ENCODE assay signal across 1 cellular context in the genomic region with DNA sequence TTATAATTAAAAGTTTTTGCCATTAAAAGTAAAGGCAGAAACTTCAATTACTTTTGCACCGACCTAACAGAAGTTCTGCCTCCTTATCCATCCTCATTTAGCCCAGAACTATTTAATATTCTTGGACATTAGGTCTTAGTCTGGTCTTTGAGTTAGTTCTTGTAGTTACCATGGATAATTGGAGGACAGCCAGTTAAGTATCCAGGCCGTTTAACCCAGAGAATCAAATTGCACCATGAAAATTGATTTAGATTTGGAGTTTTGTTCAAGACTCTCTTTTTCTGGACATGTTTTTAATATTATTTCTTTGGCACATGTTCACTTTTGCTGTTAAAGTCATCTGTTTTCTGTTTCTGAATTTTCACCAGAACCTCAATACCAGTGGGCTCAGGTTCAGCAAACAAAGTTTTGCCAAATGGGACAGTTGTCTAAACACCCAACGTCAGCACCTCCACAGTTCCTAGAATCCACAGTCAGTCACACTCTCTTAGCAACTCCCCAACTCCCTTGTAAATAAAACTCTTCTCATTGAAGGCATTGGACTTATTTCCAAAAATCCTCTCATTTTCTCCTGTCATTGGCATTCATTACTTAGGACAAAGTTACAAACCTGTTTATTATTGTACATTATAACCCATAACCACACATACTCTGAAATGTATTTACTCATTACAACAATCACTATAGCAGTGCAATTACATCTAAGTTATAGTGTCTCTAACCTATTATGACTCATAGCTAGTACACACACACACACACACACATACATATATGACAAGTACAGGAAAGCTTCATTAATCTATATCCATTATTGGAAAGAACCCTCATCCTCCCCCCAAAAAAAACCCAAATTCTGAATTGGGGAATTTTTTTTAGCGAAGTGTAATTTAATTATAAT.
TF ChIP-seq lines count a peak whose summit lies in the region.

No MANE protein-coding gene starts in this region.

TF ChIP-seq in H1, 55 proteins besides CTCF, POLR2A, EP300 and RAD21 (continued from another document):
- TF ChIP-seq, protein P1, sequence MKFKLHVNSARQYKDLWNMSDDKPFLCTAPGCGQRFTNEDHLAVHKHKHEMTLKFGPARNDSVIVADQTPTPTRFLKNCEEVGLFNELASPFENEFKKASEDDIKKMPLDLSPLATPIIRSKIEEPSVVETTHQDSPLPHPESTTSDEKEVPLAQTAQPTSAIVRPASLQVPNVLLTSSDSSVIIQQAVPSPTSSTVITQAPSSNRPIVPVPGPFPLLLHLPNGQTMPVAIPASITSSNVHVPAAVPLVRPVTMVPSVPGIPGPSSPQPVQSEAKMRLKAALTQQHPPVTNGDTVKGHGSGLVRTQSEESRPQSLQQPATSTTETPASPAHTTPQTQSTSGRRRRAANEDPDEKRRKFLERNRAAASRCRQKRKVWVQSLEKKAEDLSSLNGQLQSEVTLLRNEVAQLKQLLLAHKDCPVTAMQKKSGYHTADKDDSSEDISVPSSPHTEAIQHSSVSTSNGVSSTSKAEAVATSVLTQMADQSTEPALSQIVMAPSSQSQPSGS (IDR thresholded peaks at IDR 0.05; ENCODE audit: low read length) = no peak
- TF ChIP-seq NRF1 (IDR thresholded peaks at IDR 0.05; ENCODE audit: low read depth, low read length) (no peak), YY1 (IDR thresholded peaks at IDR 0.05; ENCODE audit: low read depth, low read length) (no peak), SP4 (IDR thresholded peaks at IDR 0.05; ENCODE audit: low read length) (no peak), RFX5 (IDR thresholded peaks at IDR 0.05; ENCODE audit: borderline replicate concordance, low read depth, low read length) (no peak), CHD1 (IDR thresholded peaks at IDR 0.05; ENCODE audit: low read depth, low read length) (no peak), BACH1 (IDR thresholded peaks at IDR 0.05; ENCODE audit: low read length) (no peak), JUN (IDR thresholded peaks at IDR 0.05; ENCODE audit: low read depth, low read length) (no peak), SUZ12 (IDR thresholded peaks at IDR 0.05; ENCODE audit: low read length) (no peak), GABPA (IDR thresholded peaks at IDR 0.05; ENCODE audit: borderline replicate concordance, insufficient read depth, low read length) (no peak), POU5F1 (IDR thresholded peaks at IDR 0.05; ENCODE audit: low read depth, low read length) (no peak), RNF2 (IDR thresholded peaks at IDR 0.05; ENCODE audit: borderline replicate concordance, low read depth, low read length, missing control alignments, poor library complexity, severe bottlenecking) (no peak), ASH2L (IDR thresholded peaks at IDR 0.05; ENCODE audit: low read length) (no peak)
- TF ChIP-seq, protein P2, sequence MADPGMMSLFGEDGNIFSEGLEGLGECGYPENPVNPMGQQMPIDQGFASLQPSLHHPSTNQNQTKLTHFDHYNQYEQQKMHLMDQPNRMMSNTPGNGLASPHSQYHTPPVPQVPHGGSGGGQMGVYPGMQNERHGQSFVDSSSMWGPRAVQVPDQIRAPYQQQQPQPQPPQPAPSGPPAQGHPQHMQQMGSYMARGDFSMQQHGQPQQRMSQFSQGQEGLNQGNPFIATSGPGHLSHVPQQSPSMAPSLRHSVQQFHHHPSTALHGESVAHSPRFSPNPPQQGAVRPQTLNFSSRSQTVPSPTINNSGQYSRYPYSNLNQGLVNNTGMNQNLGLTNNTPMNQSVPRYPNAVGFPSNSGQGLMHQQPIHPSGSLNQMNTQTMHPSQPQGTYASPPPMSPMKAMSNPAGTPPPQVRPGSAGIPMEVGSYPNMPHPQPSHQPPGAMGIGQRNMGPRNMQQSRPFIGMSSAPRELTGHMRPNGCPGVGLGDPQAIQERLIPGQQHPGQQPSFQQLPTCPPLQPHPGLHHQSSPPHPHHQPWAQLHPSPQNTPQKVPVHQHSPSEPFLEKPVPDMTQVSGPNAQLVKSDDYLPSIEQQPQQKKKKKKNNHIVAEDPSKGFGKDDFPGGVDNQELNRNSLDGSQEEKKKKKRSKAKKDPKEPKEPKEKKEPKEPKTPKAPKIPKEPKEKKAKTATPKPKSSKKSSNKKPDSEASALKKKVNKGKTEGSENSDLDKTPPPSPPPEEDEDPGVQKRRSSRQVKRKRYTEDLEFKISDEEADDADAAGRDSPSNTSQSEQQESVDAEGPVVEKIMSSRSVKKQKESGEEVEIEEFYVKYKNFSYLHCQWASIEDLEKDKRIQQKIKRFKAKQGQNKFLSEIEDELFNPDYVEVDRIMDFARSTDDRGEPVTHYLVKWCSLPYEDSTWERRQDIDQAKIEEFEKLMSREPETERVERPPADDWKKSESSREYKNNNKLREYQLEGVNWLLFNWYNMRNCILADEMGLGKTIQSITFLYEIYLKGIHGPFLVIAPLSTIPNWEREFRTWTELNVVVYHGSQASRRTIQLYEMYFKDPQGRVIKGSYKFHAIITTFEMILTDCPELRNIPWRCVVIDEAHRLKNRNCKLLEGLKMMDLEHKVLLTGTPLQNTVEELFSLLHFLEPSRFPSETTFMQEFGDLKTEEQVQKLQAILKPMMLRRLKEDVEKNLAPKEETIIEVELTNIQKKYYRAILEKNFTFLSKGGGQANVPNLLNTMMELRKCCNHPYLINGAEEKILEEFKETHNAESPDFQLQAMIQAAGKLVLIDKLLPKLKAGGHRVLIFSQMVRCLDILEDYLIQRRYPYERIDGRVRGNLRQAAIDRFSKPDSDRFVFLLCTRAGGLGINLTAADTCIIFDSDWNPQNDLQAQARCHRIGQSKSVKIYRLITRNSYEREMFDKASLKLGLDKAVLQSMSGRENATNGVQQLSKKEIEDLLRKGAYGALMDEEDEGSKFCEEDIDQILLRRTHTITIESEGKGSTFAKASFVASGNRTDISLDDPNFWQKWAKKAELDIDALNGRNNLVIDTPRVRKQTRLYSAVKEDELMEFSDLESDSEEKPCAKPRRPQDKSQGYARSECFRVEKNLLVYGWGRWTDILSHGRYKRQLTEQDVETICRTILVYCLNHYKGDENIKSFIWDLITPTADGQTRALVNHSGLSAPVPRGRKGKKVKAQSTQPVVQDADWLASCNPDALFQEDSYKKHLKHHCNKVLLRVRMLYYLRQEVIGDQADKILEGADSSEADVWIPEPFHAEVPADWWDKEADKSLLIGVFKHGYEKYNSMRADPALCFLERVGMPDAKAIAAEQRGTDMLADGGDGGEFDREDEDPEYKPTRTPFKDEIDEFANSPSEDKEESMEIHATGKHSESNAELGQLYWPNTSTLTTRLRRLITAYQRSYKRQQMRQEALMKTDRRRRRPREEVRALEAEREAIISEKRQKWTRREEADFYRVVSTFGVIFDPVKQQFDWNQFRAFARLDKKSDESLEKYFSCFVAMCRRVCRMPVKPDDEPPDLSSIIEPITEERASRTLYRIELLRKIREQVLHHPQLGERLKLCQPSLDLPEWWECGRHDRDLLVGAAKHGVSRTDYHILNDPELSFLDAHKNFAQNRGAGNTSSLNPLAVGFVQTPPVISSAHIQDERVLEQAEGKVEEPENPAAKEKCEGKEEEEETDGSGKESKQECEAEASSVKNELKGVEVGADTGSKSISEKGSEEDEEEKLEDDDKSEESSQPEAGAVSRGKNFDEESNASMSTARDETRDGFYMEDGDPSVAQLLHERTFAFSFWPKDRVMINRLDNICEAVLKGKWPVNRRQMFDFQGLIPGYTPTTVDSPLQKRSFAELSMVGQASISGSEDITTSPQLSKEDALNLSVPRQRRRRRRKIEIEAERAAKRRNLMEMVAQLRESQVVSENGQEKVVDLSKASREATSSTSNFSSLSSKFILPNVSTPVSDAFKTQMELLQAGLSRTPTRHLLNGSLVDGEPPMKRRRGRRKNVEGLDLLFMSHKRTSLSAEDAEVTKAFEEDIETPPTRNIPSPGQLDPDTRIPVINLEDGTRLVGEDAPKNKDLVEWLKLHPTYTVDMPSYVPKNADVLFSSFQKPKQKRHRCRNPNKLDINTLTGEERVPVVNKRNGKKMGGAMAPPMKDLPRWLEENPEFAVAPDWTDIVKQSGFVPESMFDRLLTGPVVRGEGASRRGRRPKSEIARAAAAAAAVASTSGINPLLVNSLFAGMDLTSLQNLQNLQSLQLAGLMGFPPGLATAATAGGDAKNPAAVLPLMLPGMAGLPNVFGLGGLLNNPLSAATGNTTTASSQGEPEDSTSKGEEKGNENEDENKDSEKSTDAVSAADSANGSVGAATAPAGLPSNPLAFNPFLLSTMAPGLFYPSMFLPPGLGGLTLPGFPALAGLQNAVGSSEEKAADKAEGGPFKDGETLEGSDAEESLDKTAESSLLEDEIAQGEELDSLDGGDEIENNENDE (IDR thresholded peaks at IDR 0.05; ENCODE audit: insufficient replicate concordance, low read length) = no peak
